33 cellular contexts compared by ENCODE assay signal in the genomic region with DNA sequence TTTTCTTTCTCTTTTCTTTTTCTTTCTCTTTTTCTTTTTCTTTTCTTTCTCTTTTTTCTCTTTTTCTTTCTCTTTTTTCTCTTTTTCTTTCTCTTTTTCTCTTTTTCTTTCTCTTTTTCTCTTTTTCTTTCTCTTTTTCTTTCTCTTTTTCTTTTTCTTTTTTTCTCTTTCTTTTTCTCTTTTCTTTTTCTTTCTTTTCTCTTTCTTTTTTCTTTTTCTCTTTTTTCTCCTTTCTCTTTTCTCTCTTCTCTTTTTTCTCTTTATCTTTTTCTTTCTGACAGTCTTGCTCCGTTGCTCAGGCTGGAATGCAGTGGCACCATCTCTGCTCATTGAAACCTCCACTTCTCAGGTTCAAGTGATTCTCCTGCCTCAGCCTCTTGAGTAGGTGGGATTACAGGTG.
"Had no signal": no experiment of that assay in that cellular context is flagged by ENCODE, and none has a peak within 500 bp of the region (broad histone marks: within the 10 kb centered on the region; RNA-seq: fewer than 3 reads in every experiment).

No MANE protein-coding gene starts in this region.

- H3K27me3 ChIP-seq: ascending aorta, cardiac muscle cell, SJCRH30 had no signal

- H3K27ac Mint-ChIP-seq: activated CD4-positive, alpha-beta T cell treated with anti-CD3 and anti-CD28 coated beads for 36 hours; activated CD4-positive, alpha-beta T cell treated with anti-CD3 and anti-CD28 coated beads, Interleukin-2, amount 10 ng/mL, durations not matched to agents 7 days and 5 days; activated CD8-positive, alpha-beta memory T cell treated with anti-CD3 and anti-CD28 coated beads, Interleukin-2, amount 10 ng/mL, durations not matched to agents 7 days and 5 days; activated naive CD4-positive, alpha-beta T cell treated with anti-CD3 and anti-CD28 coated beads, Interleukin-2, amount 50 U/mL, for 24 hours; activated naive CD8-positive, alpha-beta T cell treated with anti-CD3 and anti-CD28 coated beads, Interleukin-2, amount 10 ng/mL, durations not matched to agents 7 days and 5 days; activated T-helper 2 cell treated with anti-CD3 and anti-CD28 coated beads, Interferon-gamma antibody, Interleukin-2, Interleukin-4, amounts not matched to agents 10 μg/mL and 5 μg/mL and 100 μg/mL, durations not matched to agents 14 hours and 24 hours and 36 hours had no signal

- H3K4me1 ChIP-seq: ascending aorta, SJCRH30 had no signal

- DNase-seq: activated CD4-positive, alpha-beta T cell treated with anti-CD3 and anti-CD28 coated beads for 36 hours; activated CD4-positive, alpha-beta T cell treated with anti-CD3 and anti-CD28 coated beads, Interleukin-2, amount 10 ng/mL, durations not matched to agents 7 days and 5 days; activated CD4-positive, alpha-beta T cell treated with anti-CD3 and anti-CD28 coated beads, Interleukin-2, amount 50 U/mL, for 48 hours; activated CD8-positive, alpha-beta memory T cell treated with anti-CD3 and anti-CD28 coated beads for 24 hours; activated CD8-positive, alpha-beta memory T cell treated with anti-CD3 and anti-CD28 coated beads, Interleukin-2, amount 10 ng/mL, durations not matched to agents 7 days and 5 days; activated CD8-positive, alpha-beta memory T cell treated with anti-CD3 and anti-CD28 coated beads, Interleukin-2, amount 50 U/mL, for 48 hours; activated gamma-delta T cell; activated naive CD4-positive, alpha-beta T cell treated with Interleukin-2 at 50 U/mL for 16 hours; activated naive CD8-positive, alpha-beta T cell treated with anti-CD3 and anti-CD28 coated beads, Interleukin-2, amount 10 ng/mL, durations not matched to agents 7 days and 5 days; activated T-cell treated with anti-CD3 and anti-CD28 coated beads, Interleukin-2, amount 50 U/mL, for 1 hour; amygdala; MM.1S; NCI-H1092; NCI-H1436 treated with DMSO at 0.1 percent for 48 hours; NCI-H1694 treated with DMSO at 0.1 percent for 48 hours; NCI-H2029; NCI-H2107; NCI-H2171; NCI-H510A treated with DMSO at 0.1 percent for 48 hours; NCI-H526 treated with DMSO at 0.1 percent for 48 hours; NCI-H774; SHP77; SJCRH30; T1000; WERI-Rb-1 had no signal

- H3K4me3 ChIP-seq: ascending aorta, cardiac muscle cell, SJCRH30, SK-N-MC had no signal

- H3K9me3 Mint-ChIP-seq: activated CD4-positive, alpha-beta T cell treated with anti-CD3 and anti-CD28 coated beads, Interleukin-2, amount 10 ng/mL, durations not matched to agents 7 days and 5 days; activated naive CD4-positive, alpha-beta T cell treated with anti-CD3 and anti-CD28 coated beads, Interleukin-2, amount 50 U/mL, for 24 hours; activated naive CD8-positive, alpha-beta T cell treated with anti-CD3 and anti-CD28 coated beads, Interleukin-2, amount 10 ng/mL, durations not matched to agents 7 days and 5 days had no signal

- H3K27me3 Mint-ChIP-seq: activated CD4-positive, alpha-beta T cell treated with anti-CD3 and anti-CD28 coated beads for 36 hours; activated CD4-positive, alpha-beta T cell treated with anti-CD3 and anti-CD28 coated beads, Interleukin-2, amount 10 ng/mL, durations not matched to agents 7 days and 5 days; activated CD8-positive, alpha-beta memory T cell treated with anti-CD3 and anti-CD28 coated beads, Interleukin-2, amount 10 ng/mL, durations not matched to agents 7 days and 5 days; activated naive CD4-positive, alpha-beta T cell treated with anti-CD3 and anti-CD28 coated beads, Interleukin-2, amount 50 U/mL, for 24 hours; activated naive CD8-positive, alpha-beta T cell treated with anti-CD3 and anti-CD28 coated beads, Interleukin-2, amount 10 ng/mL, durations not matched to agents 7 days and 5 days had no signal

- ATAC-seq: activated CD4-positive, alpha-beta T cell treated with anti-CD3 and anti-CD28 coated beads for 36 hours; activated CD4-positive, CD25-positive, alpha-beta regulatory T cell treated with anti-CD3 and anti-CD28 coated beads, Interleukin-2, amount 50 U/mL, for 24 hours; activated CD8-positive, alpha-beta memory T cell treated with anti-CD3 and anti-CD28 coated beads, Interleukin-2, amount 10 ng/mL, durations not matched to agents 7 days and 5 days; Panc1 had no signal

- H3K4me2 ChIP-seq: KMS-11 had no signal

- H3K27ac ChIP-seq: ascending aorta, cardiac muscle cell, KMS-11, SJCRH30, SK-N-MC, WERI-Rb-1 had no signal

- H3K36me3 ChIP-seq: ascending aorta, cardiac muscle cell, SJCRH30, WERI-Rb-1 had no signal

- H3K4me3 Mint-ChIP-seq: activated CD4-positive, alpha-beta T cell treated with anti-CD3 and anti-CD28 coated beads for 36 hours; activated CD4-positive, alpha-beta T cell treated with anti-CD3 and anti-CD28 coated beads, Interleukin-2, amount 10 ng/mL, durations not matched to agents 7 days and 5 days; activated CD8-positive, alpha-beta memory T cell treated with anti-CD3 and anti-CD28 coated beads, Interleukin-2, amount 10 ng/mL, durations not matched to agents 7 days and 5 days; activated naive CD4-positive, alpha-beta T cell treated with anti-CD3 and anti-CD28 coated beads, Interleukin-2, amount 50 U/mL, for 24 hours; activated naive CD8-positive, alpha-beta T cell treated with anti-CD3 and anti-CD28 coated beads, Interleukin-2, amount 10 ng/mL, durations not matched to agents 7 days and 5 days had no signal

- H3K9ac ChIP-seq: KMS-11 had no signal

- H3K4me1 Mint-ChIP-seq: activated CD4-positive, alpha-beta T cell treated with anti-CD3 and anti-CD28 coated beads for 36 hours; activated CD4-positive, alpha-beta T cell treated with anti-CD3 and anti-CD28 coated beads, Interleukin-2, amount 10 ng/mL, durations not matched to agents 7 days and 5 days; activated CD8-positive, alpha-beta memory T cell treated with anti-CD3 and anti-CD28 coated beads, Interleukin-2, amount 10 ng/mL, durations not matched to agents 7 days and 5 days; activated naive CD4-positive, alpha-beta T cell treated with anti-CD3 and anti-CD28 coated beads, Interleukin-2, amount 50 U/mL, for 24 hours; activated naive CD8-positive, alpha-beta T cell treated with anti-CD3 and anti-CD28 coated beads, Interleukin-2, amount 10 ng/mL, durations not matched to agents 7 days and 5 days had no signal

- H3K9me3 ChIP-seq: ascending aorta, SJCRH30 had no signal

- H3K36me3 Mint-ChIP-seq: activated CD8-positive, alpha-beta memory T cell treated with anti-CD3 and anti-CD28 coated beads, Interleukin-2, amount 10 ng/mL, durations not matched to agents 7 days and 5 days; activated naive CD4-positive, alpha-beta T cell treated with anti-CD3 and anti-CD28 coated beads, Interleukin-2, amount 50 U/mL, for 24 hours; activated naive CD8-positive, alpha-beta T cell treated with anti-CD3 and anti-CD28 coated beads, Interleukin-2, amount 10 ng/mL, durations not matched to agents 7 days and 5 days had no signal
